In genomic region chr10:119237722-119238436, GRCh38 we compare ENCODE assay signal across 1 cellular context.
TF ChIP-seq lines count a peak whose summit lies in the region.

No MANE protein-coding gene starts in this region.

TF ChIP-seq in HepG2, 621 proteins besides CTCF, POLR2A, EP300 and RAD21 (continued from another document and continues in another):
- TF ChIP-seq ARID5B (CRISPR knock-in tag; IDR thresholded peaks at IDR 0.05) (0 out of 2 replicates have a peak, but pooled peaks have one; percentile 12), FOSL1 (CRISPR knock-in tag; IDR thresholded peaks at IDR 0.05; ENCODE audit: borderline replicate concordance) (no peak), ZBTB42 (CRISPR knock-in tag; IDR thresholded peaks at IDR 0.05) (no peak), NCOA2 (CRISPR knock-in tag; IDR thresholded peaks at IDR 0.05) (no peak), ZNF143 (CRISPR knock-in tag; IDR thresholded peaks at IDR 0.05) (no peak), RORA (CRISPR knock-in tag; IDR thresholded peaks at IDR 0.05) (no peak), RBFOX2 (IDR thresholded peaks at IDR 0.05; ENCODE audit: low read depth, low read length) (no peak), KDM5A (IDR thresholded peaks at IDR 0.05; ENCODE audit: borderline replicate concordance, low read length) (no peak), ZFP62 (CRISPR knock-in tag; IDR thresholded peaks at IDR 0.05) (no peak), TFE3 (CRISPR knock-in tag; IDR thresholded peaks at IDR 0.05) (peak; percentile 25; the same call in 1 of the 2 replicates), GTF2F1 (IDR thresholded peaks at IDR 0.05; ENCODE audit: low read length) (no peak), ZNF317 (CRISPR knock-in tag; IDR thresholded peaks at IDR 0.05) (no peak), ZNF12 (CRISPR knock-in tag; IDR thresholded peaks at IDR 0.05) (no peak), ELF3 (CRISPR knock-in tag; IDR thresholded peaks at IDR 0.05) (peak; percentile 27; the same call in 1 of the 2 replicates), ETV5 (CRISPR knock-in tag; IDR thresholded peaks at IDR 0.05; ENCODE audit: borderline replicate concordance) (peak; percentile 48; the same call in 1 of the 2 replicates), ZNF564 (CRISPR knock-in tag; IDR thresholded peaks at IDR 0.05) (no peak), ZNF720 (CRISPR knock-in tag; IDR thresholded peaks at IDR 0.05) (no peak), HIC2 (CRISPR knock-in tag; IDR thresholded peaks at IDR 0.05; ENCODE audit: low read depth) (0 out of 2 replicates have a peak, but pooled peaks have one; percentile 18), ZNF605 (CRISPR knock-in tag; IDR thresholded peaks at IDR 0.05) (0 out of 2 replicates have a peak, but pooled peaks have one; percentile 36), ZNF343 (CRISPR knock-in tag; IDR thresholded peaks at IDR 0.05) (no peak), PPARG (CRISPR knock-in tag; conservative IDR thresholded peaks at IDR 0.05) (no peak), ZNF574 (CRISPR knock-in tag; IDR thresholded peaks at IDR 0.05) (0 out of 2 replicates have a peak, but pooled peaks have one; percentile 20), NFIB (CRISPR knock-in tag; IDR thresholded peaks at IDR 0.05; ENCODE audit: borderline replicate concordance) (no peak), ZNF232 (CRISPR knock-in tag; IDR thresholded peaks at IDR 0.05; ENCODE audit: borderline replicate concordance) (no peak), ZFP41 (CRISPR knock-in tag; IDR thresholded peaks at IDR 0.05; ENCODE audit: borderline replicate concordance) (no peak), TCF7L2 (IDR thresholded peaks at IDR 0.05; ENCODE audit: low read depth, low read length) (no peak), ZNF772 (CRISPR knock-in tag; IDR thresholded peaks at IDR 0.05) (no peak), SOX6 (IDR thresholded peaks at IDR 0.05) (no peak), SOX6 (CRISPR knock-in tag; IDR thresholded peaks at IDR 0.05) (peak; percentile 32; the same call in 1 of the 2 replicates), ZBTB39 (CRISPR knock-in tag; IDR thresholded peaks at IDR 0.05) (no peak), HMGXB4 (CRISPR knock-in tag; IDR thresholded peaks at IDR 0.05; ENCODE audit: borderline replicate concordance in 1 of 2, low read depth in 1 of 2) (no peak), ZSCAN12 (CRISPR knock-in tag; IDR thresholded peaks at IDR 0.05) (no peak), MLLT10 (CRISPR knock-in tag; IDR thresholded peaks at IDR 0.05) (no peak), SNAPC4 (CRISPR knock-in tag; IDR thresholded peaks at IDR 0.05) (no peak), MZF1 (CRISPR knock-in tag; IDR thresholded peaks at IDR 0.05; ENCODE audit: borderline replicate concordance) (no peak), NFE2L1 (CRISPR knock-in tag; IDR thresholded peaks at IDR 0.05; ENCODE audit: borderline replicate concordance) (no peak), CSRNP2 (CRISPR knock-in tag; conservative IDR thresholded peaks at IDR 0.05; ENCODE audit: low read depth) (no peak), ZNF292 (CRISPR knock-in tag; IDR thresholded peaks at IDR 0.05; ENCODE audit: borderline replicate concordance, low read depth) (peak; percentile 39; the same call in 1 of the 2 replicates), MIXL1 (CRISPR knock-in tag; IDR thresholded peaks at IDR 0.05) (peak; percentile 16; the same call in 1 of the 2 replicates), TOPORS (CRISPR knock-in tag; IDR thresholded peaks at IDR 0.05) (no peak), MAX (IDR thresholded peaks at IDR 0.05) (no peak), NR2F6 (IDR thresholded peaks at IDR 0.05) (peak; percentile 36; the same call in 1 of the 2 replicates), NR2F6 (CRISPR knock-in tag; IDR thresholded peaks at IDR 0.05) (no peak)
